In genomic region chr4:81377231-81377630, GRCh38 we compare ENCODE assay signal across 22 cellular contexts.
"Had no signal": no experiment of that assay in that cellular context is flagged by ENCODE, and none has a peak within 500 bp of the region (broad histone marks: within the 10 kb centered on the region; RNA-seq: fewer than 3 reads in every experiment).

No MANE protein-coding gene starts in this region.

- DNase-seq: dermis blood vessel endothelial cell; dorsolateral prefrontal cortex; effector CD4-positive, alpha-beta T cell; effector memory CD4-positive, alpha-beta T cell; erythroblast; esophagus squamous epithelium; foreskin fibroblast; foreskin melanocyte; gastrocnemius medialis; glutamatergic neuron; head of caudate nucleus; heart right ventricle; hippocampal formation; left cardiac atrium; left lung; left ventricle myocardium superior; lower lobe of right lung; mesenchymal stem cell; naive thymus-derived CD4-positive, alpha-beta T cell had no signal

- H3K4me1 ChIP-seq: esophagus squamous epithelium, gastrocnemius medialis, heart right ventricle, left lung, lower lobe of right lung had no signal

- H3K4me3 ChIP-seq: coronary artery, dorsolateral prefrontal cortex, esophagus squamous epithelium, gastrocnemius medialis, heart right ventricle, left lung, lower lobe of right lung had no signal

- H3K36me3 ChIP-seq: esophagus squamous epithelium, gastrocnemius medialis, heart right ventricle, left lung, lower lobe of right lung had no signal

- H3K27ac ChIP-seq: coronary artery, dorsolateral prefrontal cortex, epithelial cell of prostate, esophagus squamous epithelium, gastrocnemius medialis, heart right ventricle, left lung, lower lobe of right lung had no signal

- H3K9me3 ChIP-seq: esophagus squamous epithelium, gastrocnemius medialis, left lung, lower lobe of right lung had no signal

- H3K36me3 Mint-ChIP-seq: mesothelial cell of epicardium; naive thymus-derived CD4-positive, alpha-beta T cell had no signal

- H3K4me3 Mint-ChIP-seq: mesothelial cell of epicardium; naive thymus-derived CD4-positive, alpha-beta T cell had no signal

- H3K4me1 Mint-ChIP-seq: naive thymus-derived CD4-positive, alpha-beta T cell had no signal

- H3K9me3 Mint-ChIP-seq: mesothelial cell of epicardium had no signal

- H3K27me3 ChIP-seq: gastrocnemius medialis, left lung had no signal

- H3K27ac Mint-ChIP-seq: mesothelial cell of epicardium; naive thymus-derived CD4-positive, alpha-beta T cell had no signal
